In the genomic region with DNA sequence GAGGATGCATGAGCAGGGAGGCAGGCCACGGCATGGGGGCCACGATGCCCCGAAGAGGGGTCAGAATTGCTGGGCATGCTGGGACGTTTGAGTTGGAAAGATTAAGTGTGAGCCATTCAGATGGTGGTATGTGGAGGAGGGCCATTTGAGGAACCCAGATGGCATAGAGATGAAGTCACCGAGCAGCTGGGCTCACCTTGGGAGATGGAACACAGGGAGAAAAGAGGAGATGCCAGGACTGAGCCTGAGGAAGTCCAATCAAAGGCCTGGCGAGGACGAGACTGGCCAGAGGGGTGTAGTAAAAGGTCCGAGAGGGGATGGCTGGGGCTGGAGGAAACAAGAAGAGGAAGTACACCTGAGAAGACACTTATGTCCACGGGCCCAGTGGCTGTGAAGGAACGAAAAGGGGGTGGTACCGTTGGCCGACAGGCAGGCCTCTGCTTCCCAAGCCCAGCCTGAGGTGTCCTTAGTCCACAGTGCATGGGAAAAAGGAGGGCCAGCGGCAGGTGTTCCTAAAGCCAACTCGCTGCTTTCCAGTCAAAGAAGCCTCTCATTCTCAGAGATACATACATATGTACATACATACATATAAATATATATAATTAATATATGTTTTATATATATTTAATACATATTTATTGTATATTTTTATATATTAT, we compare ENCODE assay signal across 24 cellular contexts. TPM values are rescaled to one million over a fixed set of nuclear protein-coding genes. Genes with fewer than 3 reads are reported as not detected.
DNase-seq lines count a peak whose midpoint lies in the region; ATAC-seq and TF ChIP-seq lines count a peak whose summit lies in the region.
"Had no signal": no experiment of that assay in that cellular context is flagged by ENCODE, and none has a peak within 500 bp of the region (broad histone marks: within the 10 kb centered on the region; RNA-seq: fewer than 3 reads in every experiment).

No MANE protein-coding gene starts in this region.

- TF ChIP-seq CTCF in activated B cell treated with CpG ODN at 0.5 μM for 24 hours (IDR thresholded peaks at IDR 0.05) (no peak), endothelial cell (IDR thresholded peaks at IDR 0.05; ENCODE audit: unreplicated experiment) (no peak), lower leg skin (IDR thresholded peaks at IDR 0.05) (no peak)

- CTCF ChIA-PET in activated B cell treated with CpG ODN at 0.5 μM for 24 hours (lab: Charles Lee), result no interaction called here

- no peaks in the 10 kb centered on the region for H3K27me3 ChIP-seq in right cardiac atrium (ENCODE audit: control insufficient read depth, insufficient read depth)
- H3K27me3 ChIP-seq: gastroesophageal sphincter, stomach, upper lobe of left lung had no signal

- WGBS in right cardiac atrium, result 94% methylated on average over 14 of the region's 14 CpGs
- 86 to 94% methylated on average over 14 of the region's 14 CpGs for WGBS in lower leg skin, 2 donors

- H3K27me3 Mint-ChIP-seq in activated B cell treated with CpG ODN at 0.5 μM for 24 hours, result no peaks in the 10 kb centered on the region
- H3K27me3 Mint-ChIP-seq in endothelial cell (ENCODE audit: unreplicated experiment), result peaks cover 12% of the 10 kb centered on the region
- H3K27me3 Mint-ChIP-seq: activated CD4-positive, alpha-beta memory T cell treated with anti-CD3 and anti-CD28 coated beads for 36 hours had no signal

- in situ Hi-C loops in KBM-7 (cut with MboI; ENCODE audit: low pct_unique_long_range_greater_than_20kb, low sequenced_read_pairs), result loop anchor here (25.0 kb wide), 1 partner anchor 215 kb away; no protein-coding TSS in a partner anchor

- POLR2A ChIA-PET in activated B cell treated with CpG ODN at 0.5 μM for 24 hours (lab: Charles Lee), result interaction anchor here (2.5 kb wide), 1 partner anchor 9 kb away, joined by 16 read pairs; no protein-coding TSS in a partner anchor

- peaks cover 5% of the 10 kb centered on the region for H3K4me1 ChIP-seq in right cardiac atrium (ENCODE audit: control insufficient read depth, insufficient read depth, low read length)

- peak; percentile 54 for DNase-seq in cardiac septum (ENCODE audit: low spot score)
- DNase-seq in right cardiac atrium, result no peak
- no peak for DNase-seq in activated B cell treated with CpG ODN at 0.5 μM for 24 hours
- DNase-seq in mesenteric fat pad (ENCODE audit: low spot score), result peak; percentile 81
- no peak for DNase-seq in endothelial cell (ENCODE audit: low spot score)
- no peak for DNase-seq in KBM-7
- DNase-seq in lower leg skin (ENCODE audit: low spot score in 2 of 2), result no peak
- DNase-seq in Ammon's horn (ENCODE audit: low spot score), result no peak
- DNase-seq: activated CD4-positive, alpha-beta memory T cell treated with anti-CD3 and anti-CD28 coated beads for 36 hours; Calu3; H7; hippocampal formation; left ventricle myocardium inferior; NCI-H1092 treated with DMSO at 0.1 percent for 48 hours; NCI-H2029; NCI-H226; stomach; T1000 had no signal

- no peak overlapping the region for H3K4me3 Mint-ChIP-seq in activated B cell treated with CpG ODN at 0.5 μM for 24 hours
- H3K4me3 Mint-ChIP-seq in endothelial cell (ENCODE audit: unreplicated experiment), result no peak overlapping the region
- H3K4me3 Mint-ChIP-seq: activated CD4-positive, alpha-beta memory T cell treated with anti-CD3 and anti-CD28 coated beads for 36 hours; brain; neural crest cell had no signal

- intact Hi-C loops in cardiac septum (cut with DNase I) (no loop called here), right cardiac atrium (cut with DNase I) (no loop called here), activated B cell treated with CpG ODN at 0.5 μM for 24 hours (cut with micrococcal nuclease) (no loop called here), lower leg skin (cut with DNase I; ENCODE audit: low total_unique reads) (no loop called here)

- H3K9me3 Mint-ChIP-seq in activated B cell treated with CpG ODN at 0.5 μM for 24 hours (no peaks in the 10 kb centered on the region), endothelial cell (ENCODE audit: unreplicated experiment) (no peaks in the 10 kb centered on the region)
- H3K9me3 Mint-ChIP-seq: activated CD4-positive, alpha-beta memory T cell treated with anti-CD3 and anti-CD28 coated beads for 36 hours had no signal

- peaks cover 81% of the 10 kb centered on the region for H3K4me1 Mint-ChIP-seq in activated B cell treated with CpG ODN at 0.5 μM for 24 hours
- H3K4me1 Mint-ChIP-seq in endothelial cell (ENCODE audit: unreplicated experiment), result no peaks in the 10 kb centered on the region

- ATAC-seq in right cardiac atrium (no peak), activated B cell treated with CpG ODN at 0.5 μM for 24 hours (ENCODE audit: low read depth) (no peak)
- ATAC-seq: gastroesophageal sphincter, sciatic nerve had no signal

- H3K36me3 Mint-ChIP-seq in activated B cell treated with CpG ODN at 0.5 μM for 24 hours (ENCODE audit: low read depth) (peaks cover 41% of the 10 kb centered on the region), endothelial cell (ENCODE audit: low read depth, unreplicated experiment) (peaks cover 27% of the 10 kb centered on the region)
- H3K36me3 Mint-ChIP-seq: activated CD4-positive, alpha-beta memory T cell treated with anti-CD3 and anti-CD28 coated beads for 36 hours had no signal

- H3K27ac ChIP-seq in right cardiac atrium (ENCODE audit: low read length), result no peak overlapping the region
- H3K27ac ChIP-seq: left ventricle myocardium inferior had no signal

- H3K4me3 ChIP-seq in right cardiac atrium (ENCODE audit: low read length), result no peak overlapping the region
- no peak overlapping the region for H3K4me3 ChIP-seq in lower leg skin (ENCODE audit: low read depth, poor library complexity, severe bottlenecking)
- H3K4me3 ChIP-seq: A549, gastroesophageal sphincter, left ventricle myocardium inferior, stomach, upper lobe of left lung had no signal

- TF ChIP-seq POLR2A in lower leg skin (IDR thresholded peaks at IDR 0.05), result no peak

- peak overlapping the region; percentile 79 for H3K27ac Mint-ChIP-seq in activated B cell treated with CpG ODN at 0.5 μM for 24 hours
- no peak overlapping the region for H3K27ac Mint-ChIP-seq in endothelial cell (ENCODE audit: unreplicated experiment)
- H3K27ac Mint-ChIP-seq: activated CD4-positive, alpha-beta memory T cell treated with anti-CD3 and anti-CD28 coated beads for 36 hours; brain had no signal

- no peaks in the 10 kb centered on the region for H3K9me3 ChIP-seq in right cardiac atrium (ENCODE audit: control insufficient read depth, low read length)
- H3K9me3 ChIP-seq: A549, gastroesophageal sphincter, left ventricle myocardium inferior, stomach, upper lobe of left lung had no signal

RNA-seq across cellular contexts. Expression of a gene that starts 54.6 kb away (rescaled TPM):
- total RNA-seq in cardiac septum, result 23.4 TPM
- total RNA-seq in right cardiac atrium, result 10 to 100 TPM; 27.0 to 34.9 (median 30.7) TPM
- 11.0 TPM for polyA plus RNA-seq in right cardiac atrium
- 3.4 and 4.7 TPM in 2 replicates for total RNA-seq in activated B cell treated with CpG ODN at 0.5 μM for 24 hours
- 2.6 TPM for total RNA-seq in mesenteric fat pad
- 23.1 TPM for total RNA-seq in endothelial cell (ENCODE audit: unreplicated experiment)
- 1 to 10 TPM in 3 of 4 donors, under 1 TPM in 1; 0.54 to 5.0 (median 2.6) TPM for total RNA-seq in lower leg skin
- total RNA-seq: activated CD4-positive, alpha-beta memory T cell treated with anti-CD3 and anti-CD28 coated beads for 36 hours had no signal

Comparison
In these comparisons a context has a peak if more than half of its experiments do, and no peak if none do; other contexts are left out.
1. DNase-seq: peak in cardiac septum (single experiment) and mesenteric fat pad (single experiment); none in right cardiac atrium (0 of 3), activated B cell treated with CpG ODN at 0.5 μM for 24 hours (single experiment), endothelial cell (single experiment), KBM-7 (single experiment), lower leg skin (0 of 2) and Ammon's horn (single experiment).